ENCODE assay signal across 14 cellular contexts in genomic region chr5:11143456-11144267, GRCh38.
A peak's percentile ranks its signal among the peaks of the same experiment; 100 is the strongest.
DNase-seq lines count a peak whose midpoint lies in the region; ATAC-seq and TF ChIP-seq lines count a peak whose summit lies in the region.
"Had no signal": no experiment of that assay in that cellular context is flagged by ENCODE, and none has a peak within 500 bp of the region (broad histone marks: within the 10 kb centered on the region; RNA-seq: fewer than 3 reads in every experiment).

No MANE protein-coding gene starts in this region.

- ATAC-seq in HG02852 (IDR thresholded peaks at IDR 0.05; ENCODE audit: unreplicated experiment) (peak; percentile 75), GM19463 (IDR thresholded peaks at IDR 0.05; ENCODE audit: unreplicated experiment) (no peak)
- peak; percentile 55 to 97 for ATAC-seq in activated T-cell treated with anti-CD3 and anti-CD28 coated beads, Interleukin-2, amount 50 U/mL, for 72 hours (replicated peaks in 1 of 2)
- ATAC-seq in stimulated activated naive CD8-positive, alpha-beta T cell treated with anti-CD3 and anti-CD28 coated beads, Interleukin-15, amount 100 ng/mL, for 72 hours = peak; percentile 98
- ATAC-seq: gastrocnemius medialis, T-cell had no signal

- TF ChIP-seq POLR2A in thyroid gland (IDR thresholded peaks at IDR 0.05) = no peak

- peaks cover 52% of the 10 kb centered on the region for H3K27me3 Mint-ChIP-seq in activated T-cell treated with anti-CD3 and anti-CD28 coated beads, Interleukin-2, amount 50 U/mL, for 72 hours (ENCODE audit: low read depth)
- H3K27me3 Mint-ChIP-seq in stimulated activated naive CD8-positive, alpha-beta T cell treated with anti-CD3 and anti-CD28 coated beads, Interleukin-15, amount 100 ng/mL, for 72 hours = peaks cover 18% of the 10 kb centered on the region
- H3K27me3 Mint-ChIP-seq: dendritic cell treated with granulocyte-macrophage colony-stimulating factor and Interleukin-4, amounts not matched to agents 40 ng/mL and 50 ng/mL, for 4 days had no signal

- 52 to 69% methylated on average over 3 of the region's 3 CpGs for WGBS in thyroid gland, 2 donors

- H3K9me3 Mint-ChIP-seq in activated T-cell treated with anti-CD3 and anti-CD28 coated beads, Interleukin-2, amount 50 U/mL, for 72 hours = peaks cover 0 to 2% of the 10 kb centered on the region in 2 donors
- H3K9me3 Mint-ChIP-seq in stimulated activated naive CD8-positive, alpha-beta T cell treated with anti-CD3 and anti-CD28 coated beads, Interleukin-15, amount 100 ng/mL, for 72 hours = peaks cover 0 to 3% of the 10 kb centered on the region in 2 donors
- H3K9me3 Mint-ChIP-seq: dendritic cell treated with granulocyte-macrophage colony-stimulating factor and Interleukin-4, amounts not matched to agents 40 ng/mL and 50 ng/mL, for 4 days had no signal

- no peaks in the 10 kb centered on the region for H3K27me3 ChIP-seq in thyroid gland
- H3K27me3 ChIP-seq: gastrocnemius medialis, transverse colon had no signal

- H3K36me3 Mint-ChIP-seq in activated T-cell treated with anti-CD3 and anti-CD28 coated beads, Interleukin-2, amount 50 U/mL, for 72 hours (ENCODE audit: insufficient read depth in 2 of 2) = no peaks in the 10 kb centered on the region
- H3K36me3 Mint-ChIP-seq: T-cell had no signal

- H3K4me3 Mint-ChIP-seq in activated T-cell treated with anti-CD3 and anti-CD28 coated beads, Interleukin-2, amount 50 U/mL, for 72 hours = no peak overlapping the region
- no peak overlapping the region for H3K4me3 Mint-ChIP-seq in stimulated activated naive CD8-positive, alpha-beta T cell treated with anti-CD3 and anti-CD28 coated beads, Interleukin-15, amount 100 ng/mL, for 72 hours
- H3K4me3 Mint-ChIP-seq: B cell; dendritic cell treated with granulocyte-macrophage colony-stimulating factor and Interleukin-4, amounts not matched to agents 40 ng/mL and 50 ng/mL, for 4 days; T-cell had no signal

- intact Hi-C loops in thyroid gland (cut with DNase I) = no loop called here

- H3K4me1 Mint-ChIP-seq in activated T-cell treated with anti-CD3 and anti-CD28 coated beads, Interleukin-2, amount 50 U/mL, for 72 hours (ENCODE audit: low read depth) = peaks cover 15% of the 10 kb centered on the region
- peaks cover 14% of the 10 kb centered on the region for H3K4me1 Mint-ChIP-seq in stimulated activated naive CD8-positive, alpha-beta T cell treated with anti-CD3 and anti-CD28 coated beads, Interleukin-15, amount 100 ng/mL, for 72 hours
- H3K4me1 Mint-ChIP-seq: B cell, T-cell had no signal

- no peak overlapping the region for H3K4me3 ChIP-seq in thyroid gland (replicated peaks in 1 of 3)
- H3K4me3 ChIP-seq: gastrocnemius medialis, transverse colon had no signal

- H3K4me1 ChIP-seq in thyroid gland = no peaks in the 10 kb centered on the region
- H3K4me1 ChIP-seq: gastrocnemius medialis, transverse colon had no signal

- no peak overlapping the region for H3K27ac Mint-ChIP-seq in activated T-cell treated with anti-CD3 and anti-CD28 coated beads, Interleukin-2, amount 50 U/mL, for 72 hours
- H3K27ac Mint-ChIP-seq in stimulated activated naive CD8-positive, alpha-beta T cell treated with anti-CD3 and anti-CD28 coated beads, Interleukin-15, amount 100 ng/mL, for 72 hours = no peak overlapping the region
- H3K27ac Mint-ChIP-seq: B cell; dendritic cell treated with granulocyte-macrophage colony-stimulating factor and Interleukin-4, amounts not matched to agents 40 ng/mL and 50 ng/mL, for 4 days; T-cell had no signal

- H3K27ac ChIP-seq in thyroid gland = no peak overlapping the region
- H3K27ac ChIP-seq: gastrocnemius medialis, transverse colon had no signal

- no peaks in the 10 kb centered on the region for H3K36me3 ChIP-seq in thyroid gland
- H3K36me3 ChIP-seq: gastrocnemius medialis, transverse colon had no signal

- no peaks in the 10 kb centered on the region for H3K9me3 ChIP-seq in thyroid gland
- H3K9me3 ChIP-seq: gastrocnemius medialis, transverse colon had no signal

- no peak for TF ChIP-seq CTCF in thyroid gland (IDR thresholded peaks at IDR 0.05)

- peak; percentile 4 for DNase-seq in activated naive CD4-positive, alpha-beta T cell treated with Interleukin-2 at 50 U/mL for 16 hours
- no peak for DNase-seq in activated naive CD4-positive, alpha-beta T cell treated with anti-CD3 and anti-CD28 coated beads, Interleukin-2, amount 50 U/mL, for 16 hours
- peak in 1 of 2 donors; percentile 83 for DNase-seq in activated T-cell treated with anti-CD3 and anti-CD28 coated beads, Interleukin-2, amount 50 U/mL, for 72 hours
- DNase-seq in stimulated activated naive CD8-positive, alpha-beta T cell treated with anti-CD3 and anti-CD28 coated beads, Interleukin-15, amount 100 ng/mL, for 72 hours = peak; percentile 12 to 90
- DNase-seq in NCI-H2029 treated with DMSO at 0.1 percent for 48 hours (lab: John Stamatoyannopoulos, UW) = no peak
- DNase-seq in thyroid gland = no peak
- DNase-seq: gastrocnemius medialis, NCI-H1092, T-cell, transverse colon had no signal

Comparison
In these comparisons a context has a peak if more than half of its experiments do, and no peak if none do; other contexts are left out.
1. DNase-seq: peak in activated naive CD4-positive, alpha-beta T cell treated with Interleukin-2 at 50 U/mL for 16 hours (single experiment) and stimulated activated naive CD8-positive, alpha-beta T cell treated with anti-CD3 and anti-CD28 coated beads, Interleukin-15, amount 100 ng/mL, for 72 hours (2 of 2); none in activated naive CD4-positive, alpha-beta T cell treated with anti-CD3 and anti-CD28 coated beads, Interleukin-2, amount 50 U/mL, for 16 hours (single experiment), NCI-H2029 treated with DMSO at 0.1 percent for 48 hours (single experiment) and thyroid gland (0 of 2).